Comparison of ENCODE assay signal across 23 cellular contexts in genomic region chr12:33514893-33515292, GRCh38.
DNase-seq lines count a peak whose midpoint lies in the region; ATAC-seq, FAIRE-seq and TF ChIP-seq lines count a peak whose summit lies in the region.
"Had no signal": no experiment of that assay in that cellular context is flagged by ENCODE, and none has a peak within 500 bp of the region (broad histone marks: within the 10 kb centered on the region; RNA-seq: fewer than 3 reads in every experiment).

No MANE protein-coding gene starts in this region.

- POLR2A ChIA-PET in naive thymus-derived CD4-positive, alpha-beta T cell (lab: Charles Lee) = no interaction called here

- intact Hi-C loops in upper lobe of right lung (cut with DNase I) (no loop called here), Calu3 (cut with micrococcal nuclease; ENCODE audit: unreplicated experiment) (no loop called here)
- intact Hi-C loops in naive thymus-derived CD4-positive, alpha-beta T cell (cut with micrococcal nuclease) = no loop called here

- H3K4me3 ChIP-seq in NT2/D1 (ENCODE audit: insufficient read length, low read depth) = no peak overlapping the region
- H3K4me3 ChIP-seq in upper lobe of right lung = no peak overlapping the region
- no peak overlapping the region for H3K4me3 ChIP-seq in naive thymus-derived CD4-positive, alpha-beta T cell (ENCODE audit: low read length)
- H3K4me3 ChIP-seq: A549, GM12878, GM23248, spleen, transverse colon had no signal

- no peak overlapping the region for H3K4me3 Mint-ChIP-seq in Calu3 (ENCODE audit: low read depth, unreplicated experiment)
- H3K4me3 Mint-ChIP-seq in naive thymus-derived CD4-positive, alpha-beta T cell = no peak overlapping the region
- H3K4me3 Mint-ChIP-seq: activated CD4-positive, alpha-beta memory T cell treated with anti-CD3 and anti-CD28 coated beads for 36 hours; activated naive CD8-positive, alpha-beta T cell treated with anti-CD3 and anti-CD28 coated beads, Interleukin-2, amount 50 U/mL, for 24 hours; activated T-cell treated with anti-CD3 and anti-CD28 coated beads, Interleukin-2, amount 50 U/mL, for 4 hours; CD4-positive, alpha-beta memory T cell; stimulated activated memory B cell treated with anti-CD40 and anti-IgM and Interleukin-4, amounts not matched to agents 10 μg/mL and 1 μg/mL and 100 μg/mL, for 72 hours had no signal

- FAIRE-seq in GM12892 (lab: Jason Lieb, UNC) = no peak
- FAIRE-seq: A549, GM12878 had no signal

- no peaks in the 10 kb centered on the region for H3K4me1 ChIP-seq in NT2/D1 (ENCODE audit: insufficient read depth, insufficient read length)
- no peaks in the 10 kb centered on the region for H3K4me1 ChIP-seq in upper lobe of right lung
- H3K4me1 ChIP-seq in naive thymus-derived CD4-positive, alpha-beta T cell (ENCODE audit: control insufficient read depth in 2 of 2, insufficient read depth in 2 of 2, low read length in 2 of 2) = no peaks in the 10 kb centered on the region
- H3K4me1 ChIP-seq: A549, spleen, transverse colon had no signal

- H3K9me3 ChIP-seq in NT2/D1 (ENCODE audit: insufficient read depth, low read length) (no peaks in the 10 kb centered on the region), upper lobe of right lung (no peaks in the 10 kb centered on the region)
- no peaks in the 10 kb centered on the region for H3K9me3 ChIP-seq in naive thymus-derived CD4-positive, alpha-beta T cell (ENCODE audit: control insufficient read depth in 2 of 3, low read length in 3 of 3)
- H3K9me3 ChIP-seq: A549, spleen, transverse colon had no signal

- H3K4me1 Mint-ChIP-seq in Calu3 (ENCODE audit: low read depth, unreplicated experiment) = no peaks in the 10 kb centered on the region
- H3K4me1 Mint-ChIP-seq in naive thymus-derived CD4-positive, alpha-beta T cell = peaks cover 0 to 1% (median 0%) of the 10 kb centered on the region in 7 donors
- H3K4me1 Mint-ChIP-seq: activated naive CD8-positive, alpha-beta T cell treated with anti-CD3 and anti-CD28 coated beads, Interleukin-2, amount 50 U/mL, for 24 hours; CD4-positive, alpha-beta memory T cell; stimulated activated memory B cell treated with anti-CD40 and anti-IgM and Interleukin-4, amounts not matched to agents 10 μg/mL and 1 μg/mL and 100 μg/mL, for 72 hours had no signal

- H3K27me3 Mint-ChIP-seq in Calu3 (ENCODE audit: unreplicated experiment) = no peaks in the 10 kb centered on the region
- H3K27me3 Mint-ChIP-seq in naive thymus-derived CD4-positive, alpha-beta T cell = no peaks in the 10 kb centered on the region
- H3K27me3 Mint-ChIP-seq: activated CD4-positive, alpha-beta memory T cell treated with anti-CD3 and anti-CD28 coated beads for 36 hours; activated naive CD8-positive, alpha-beta T cell treated with anti-CD3 and anti-CD28 coated beads, Interleukin-2, amount 50 U/mL, for 24 hours; CD4-positive, alpha-beta memory T cell; stimulated activated memory B cell treated with anti-CD40 and anti-IgM and Interleukin-4, amounts not matched to agents 10 μg/mL and 1 μg/mL and 100 μg/mL, for 72 hours had no signal

- CTCF ChIA-PET in Calu3 (lab: Charles Lee) = no interaction called here
- CTCF ChIA-PET in naive thymus-derived CD4-positive, alpha-beta T cell (lab: Charles Lee) = no interaction called here

- H3K36me3 ChIP-seq in NT2/D1 (ENCODE audit: insufficient read depth, insufficient read length, low read length) = no peaks in the 10 kb centered on the region
- no peaks in the 10 kb centered on the region for H3K36me3 ChIP-seq in upper lobe of right lung
- H3K36me3 ChIP-seq in naive thymus-derived CD4-positive, alpha-beta T cell (ENCODE audit: control insufficient read depth in 2 of 3, insufficient read depth in 3 of 3, low read length in 3 of 3) = no peaks in the 10 kb centered on the region
- H3K36me3 ChIP-seq: spleen, transverse colon had no signal

- no peaks in the 10 kb centered on the region for H3K36me3 Mint-ChIP-seq in Calu3 (ENCODE audit: insufficient read depth, unreplicated experiment)
- no peaks in the 10 kb centered on the region for H3K36me3 Mint-ChIP-seq in naive thymus-derived CD4-positive, alpha-beta T cell
- H3K36me3 Mint-ChIP-seq: activated CD4-positive, alpha-beta memory T cell treated with anti-CD3 and anti-CD28 coated beads for 36 hours; CD4-positive, alpha-beta memory T cell; stimulated activated memory B cell treated with anti-CD40 and anti-IgM and Interleukin-4, amounts not matched to agents 10 μg/mL and 1 μg/mL and 100 μg/mL, for 72 hours had no signal

- TF ChIP-seq POLR2A in erythroblast (IDR thresholded peaks at IDR 0.05; ENCODE audit: low read length) (no peak), GM12892 (IDR thresholded peaks at IDR 0.05; ENCODE audit: low read depth, low read length) (no peak)

- H3K9ac ChIP-seq in NT2/D1 (ENCODE audit: insufficient read length, low read depth) = no peak overlapping the region
- H3K9ac ChIP-seq: GM23248 had no signal

- H3K27ac ChIP-seq in upper lobe of right lung = no peak overlapping the region
- H3K27ac ChIP-seq in naive thymus-derived CD4-positive, alpha-beta T cell (ENCODE audit: low read depth, low read length) = no peak overlapping the region
- H3K27ac ChIP-seq: A549, GM23248, spleen, transverse colon had no signal

- no TSS peak for BruUV-seq in Calu3 (replicated peaks; lab: Mats Ljungman, UMichigan)

- no peaks in the 10 kb centered on the region for H3K27me3 ChIP-seq in NT2/D1 (ENCODE audit: insufficient read depth, insufficient read length)
- no peaks in the 10 kb centered on the region for H3K27me3 ChIP-seq in upper lobe of right lung
- no peaks in the 10 kb centered on the region for H3K27me3 ChIP-seq in naive thymus-derived CD4-positive, alpha-beta T cell (ENCODE audit: control insufficient read depth in 2 of 2, insufficient read depth in 2 of 2, low read length in 2 of 2)
- H3K27me3 ChIP-seq: spleen, transverse colon had no signal

- no peak overlapping the region for H3K27ac Mint-ChIP-seq in Calu3 (ENCODE audit: unreplicated experiment)
- no peak overlapping the region for H3K27ac Mint-ChIP-seq in naive thymus-derived CD4-positive, alpha-beta T cell
- H3K27ac Mint-ChIP-seq: activated CD4-positive, alpha-beta memory T cell treated with anti-CD3 and anti-CD28 coated beads for 36 hours; activated naive CD8-positive, alpha-beta T cell treated with anti-CD3 and anti-CD28 coated beads, Interleukin-2, amount 50 U/mL, for 24 hours; CD4-positive, alpha-beta memory T cell; stimulated activated memory B cell treated with anti-CD40 and anti-IgM and Interleukin-4, amounts not matched to agents 10 μg/mL and 1 μg/mL and 100 μg/mL, for 72 hours had no signal

- no peaks in the 10 kb centered on the region for H3K9me3 Mint-ChIP-seq in Calu3 (ENCODE audit: low read depth, unreplicated experiment)
- peaks cover 0 to 10% (median 4%) of the 10 kb centered on the region in 11 donors for H3K9me3 Mint-ChIP-seq in naive thymus-derived CD4-positive, alpha-beta T cell
- H3K9me3 Mint-ChIP-seq: activated CD4-positive, alpha-beta memory T cell treated with anti-CD3 and anti-CD28 coated beads for 36 hours; activated naive CD8-positive, alpha-beta T cell treated with anti-CD3 and anti-CD28 coated beads, Interleukin-2, amount 50 U/mL, for 24 hours; activated T-cell treated with anti-CD3 and anti-CD28 coated beads, Interleukin-2, amount 50 U/mL, for 4 hours had no signal

- DNase-seq in NOMO-1 treated with DMSO at 0.1 percent for 48 hours (lab: John Stamatoyannopoulos, UW; ENCODE audit: unreplicated experiment) = peak; percentile 1
- no peak for DNase-seq in NOMO-1 treated with dmso at 0.1 percent for 144 hours (lab: John Stamatoyannopoulos, UW; ENCODE audit: unreplicated experiment)
- peak; percentile 42 for DNase-seq in NT2/D1 (ENCODE audit: low read depth, low spot score)
- peak; percentile 7 to 10 for DNase-seq in erythroblast (lab: John Stamatoyannopoulos, UW)
- no peak for DNase-seq in upper lobe of right lung
- DNase-seq in Calu3 = no peak
- DNase-seq in GM12892 (ENCODE audit: insufficient read length) = no peak
- DNase-seq in naive thymus-derived CD4-positive, alpha-beta T cell = no peak
- DNase-seq: activated CD4-positive, alpha-beta memory T cell treated with anti-CD3 and anti-CD28 coated beads for 36 hours; activated naive CD8-positive, alpha-beta T cell treated with anti-CD3 and anti-CD28 coated beads, Interleukin-2, amount 50 U/mL, for 24 hours; activated T-cell treated with anti-CD3 and anti-CD28 coated beads, Interleukin-2, amount 50 U/mL, for 4 hours; CD4-positive, alpha-beta memory T cell; EL; GM23248; hypothalamus; KBM-7; NCI-H2227 treated with DMSO at 0.1 percent for 48 hours; posterior cingulate gyrus; spleen; transverse colon had no signal

- TF ChIP-seq CTCF in upper lobe of right lung (IDR thresholded peaks at IDR 0.05) (peak; percentile 17), Calu3 (IDR thresholded peaks at IDR 0.05; ENCODE audit: unreplicated experiment) (no peak)

- ATAC-seq in upper lobe of right lung = no peak
- no peak for ATAC-seq in naive thymus-derived CD4-positive, alpha-beta T cell
- ATAC-seq: A549; activated naive CD8-positive, alpha-beta T cell treated with anti-CD3 and anti-CD28 coated beads, Interleukin-2, amount 50 U/mL, for 24 hours; activated T-cell treated with anti-CD3 and anti-CD28 coated beads, Interleukin-2, amount 50 U/mL, for 4 hours; GM12878; stimulated activated memory B cell treated with anti-CD40 and anti-IgM and Interleukin-4, amounts not matched to agents 10 μg/mL and 1 μg/mL and 100 μg/mL, for 72 hours had no signal

Comparison
In these comparisons a context has a peak if more than half of its experiments do, and no peak if none do; other contexts are left out.
1. DNase-seq: peak in NOMO-1 treated with DMSO at 0.1 percent for 48 hours (single experiment), NT2/D1 (single experiment) and erythroblast (2 of 2); none in NOMO-1 treated with dmso at 0.1 percent for 144 hours (single experiment), upper lobe of right lung (single experiment), Calu3 (single experiment), GM12892 (single experiment) and naive thymus-derived CD4-positive, alpha-beta T cell (0 of 9).